Comparison of ENCODE assay signal across 19 cellular contexts in the genomic region with DNA sequence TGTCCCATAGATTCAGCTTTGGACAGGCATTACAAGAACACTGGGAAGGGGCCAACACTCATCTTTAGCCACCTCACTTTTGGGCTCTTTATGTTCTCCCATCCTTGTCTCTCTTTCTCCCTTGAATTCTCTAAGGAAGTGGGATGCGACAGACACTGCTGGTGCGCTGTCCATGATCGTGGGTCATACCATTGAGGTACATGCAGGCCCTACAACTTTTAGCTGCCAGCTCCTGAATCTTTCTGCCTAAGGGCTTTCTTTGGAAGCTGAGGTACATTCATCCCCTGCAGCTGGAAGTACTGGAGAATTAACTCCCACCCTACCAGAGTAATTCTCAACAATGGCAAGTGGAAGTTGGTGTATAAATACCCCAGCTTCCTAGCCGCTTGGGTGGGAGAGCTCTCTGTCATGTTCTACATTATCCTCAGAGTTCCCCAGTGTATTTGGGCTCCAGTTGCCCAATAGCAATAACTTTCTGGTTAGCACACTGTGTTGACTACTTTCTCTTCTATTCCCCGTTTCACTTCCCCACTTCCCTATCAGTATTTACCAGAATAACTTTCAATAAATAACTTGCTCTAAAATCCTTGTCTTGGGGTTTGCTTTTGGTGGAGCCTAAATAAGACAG.
DNase-seq lines count a peak whose midpoint lies in the region; ATAC-seq and TF ChIP-seq lines count a peak whose summit lies in the region.
"Had no signal": no experiment of that assay in that cellular context is flagged by ENCODE, and none has a peak within 500 bp of the region (broad histone marks: within the 10 kb centered on the region; RNA-seq: fewer than 3 reads in every experiment).

No MANE protein-coding gene starts in this region.

- TF ChIP-seq CTCF in left lung (IDR thresholded peaks at IDR 0.05) = no peak

- no CpG with 5 or more reads among the region's 5 CpGs for WGBS in mesendoderm (ENCODE audit: extremely low coverage, insufficient coverage, low lambda C conversion rate)

- no peak overlapping the region for H3K4ac ChIP-seq in mesendoderm (ENCODE audit: low read depth, low read length)

- H3K23ac ChIP-seq in mesendoderm (ENCODE audit: low read length) = no peak overlapping the region

- H3K4me3 ChIP-seq in left lung (no peak overlapping the region), mesendoderm (ENCODE audit: low read length) (no peak overlapping the region)
- H3K4me3 ChIP-seq: GM23248, K562, PC-9, SJCRH30 had no signal

- H3K27me3 Mint-ChIP-seq in activated T-helper 17 cell treated with anti-CD3 and anti-CD28 coated beads, Interleukin-2, amount 50 U/mL, for 72 hours = peaks cover 30% of the 10 kb centered on the region

- H3K18ac ChIP-seq in mesendoderm (ENCODE audit: low read length) = no peak overlapping the region

- ATAC-seq in activated T-helper 17 cell treated with anti-CD3 and anti-CD28 coated beads, Interleukin-2, amount 50 U/mL, for 72 hours (replicated peaks) = no peak
- ATAC-seq in left lung = peak; percentile 22
- ATAC-seq: HCT116, K562 had no signal

- no peak overlapping the region for H2BK5ac ChIP-seq in mesendoderm (ENCODE audit: low read length)

- H4K5ac ChIP-seq in mesendoderm (ENCODE audit: low read length) = no peak overlapping the region

- no peaks in the 10 kb centered on the region for H3K9me3 ChIP-seq in left lung

- H3K4me3 Mint-ChIP-seq in activated T-helper 17 cell treated with anti-CD3 and anti-CD28 coated beads, Interleukin-2, amount 50 U/mL, for 72 hours = no peak overlapping the region

- H3K27ac ChIP-seq in left lung (no peak overlapping the region), mesendoderm (ENCODE audit: low read depth, low read length) (no peak overlapping the region)
- H3K27ac ChIP-seq: C4-2B, GM23248, PC-9, RWPE1, SJCRH30 had no signal

- intact Hi-C loops in left lung (cut with DNase I) = no loop called here
- intact Hi-C loops in head of caudate nucleus (cut with DNase I) = no loop called here

- DNase-seq in CD1c-positive myeloid dendritic cell (ENCODE audit: extremely low spot score) = peak; percentile 53
- DNase-seq in MV-4-11 (lab: John Stamatoyannopoulos, UW) = peak; percentile 94
- DNase-seq in left lung = no peak
- DNase-seq in NCI-H1092 (lab: John Stamatoyannopoulos, UW) = no peak
- DNase-seq in head of caudate nucleus = no peak
- DNase-seq in NCI-H146 (lab: John Stamatoyannopoulos, UW) = no peak
- no peak for DNase-seq in mesendoderm
- DNase-seq: DND-41, GM23248, NCI-H2081, NCI-H446 treated with DMSO at 0.1 percent for 48 hours, NCI-H69, PC-9, SJCRH30 had no signal

- H3K4me1 ChIP-seq in left lung = peaks cover 0 to 10% of the 10 kb centered on the region in 2 donors
- H3K4me1 ChIP-seq in mesendoderm (ENCODE audit: control insufficient read depth, low read depth, low read length) = no peaks in the 10 kb centered on the region
- H3K4me1 ChIP-seq: SJCRH30 had no signal

- H3K36me3 ChIP-seq in left lung (no peaks in the 10 kb centered on the region), mesendoderm (ENCODE audit: control insufficient read depth, insufficient read depth, low read length) (no peaks in the 10 kb centered on the region)
- H3K36me3 ChIP-seq: SJCRH30 had no signal

- H3K79me2 ChIP-seq in mesendoderm (ENCODE audit: control insufficient read depth, insufficient read depth, low read length) = no peaks in the 10 kb centered on the region

- H2AK5ac ChIP-seq in mesendoderm (ENCODE audit: low read length) = no peak overlapping the region

- H3K27ac Mint-ChIP-seq in activated T-helper 17 cell treated with anti-CD3 and anti-CD28 coated beads, Interleukin-2, amount 50 U/mL, for 72 hours = peak overlapping the region; percentile 48

- no peak overlapping the region for H3K9ac ChIP-seq in mesendoderm (ENCODE audit: low read length)
- H3K9ac ChIP-seq: GM23248 had no signal

- H3K27me3 ChIP-seq in left lung (no peaks in the 10 kb centered on the region), mesendoderm (ENCODE audit: insufficient read depth, low read length, poor library complexity) (no peaks in the 10 kb centered on the region)
- H3K27me3 ChIP-seq: SJCRH30 had no signal

- no peak overlapping the region for H4K8ac ChIP-seq in mesendoderm (ENCODE audit: low read depth, low read length)

- no peaks in the 10 kb centered on the region for H3K4me1 Mint-ChIP-seq in activated T-helper 17 cell treated with anti-CD3 and anti-CD28 coated beads, Interleukin-2, amount 50 U/mL, for 72 hours

- no peaks in the 10 kb centered on the region for H3K36me3 Mint-ChIP-seq in activated T-helper 17 cell treated with anti-CD3 and anti-CD28 coated beads, Interleukin-2, amount 50 U/mL, for 72 hours (ENCODE audit: low read depth)

- no peak overlapping the region for H2BK15ac ChIP-seq in mesendoderm (replicated peaks; ENCODE audit: low read depth)

- H3K56ac ChIP-seq in mesendoderm (ENCODE audit: low read length) = no peak overlapping the region

- H3K4me2 ChIP-seq in mesendoderm (ENCODE audit: low read length) = no peak overlapping the region
- H3K4me2 ChIP-seq: PC-9 had no signal

- H3K9me3 Mint-ChIP-seq in activated T-helper 17 cell treated with anti-CD3 and anti-CD28 coated beads, Interleukin-2, amount 50 U/mL, for 72 hours = no peaks in the 10 kb centered on the region

- H3K79me1 ChIP-seq in mesendoderm (ENCODE audit: low read length) = no peaks in the 10 kb centered on the region

- H2BK120ac ChIP-seq in mesendoderm (ENCODE audit: low read depth, low read length) = no peak overlapping the region

Comparison
In these comparisons a context has a peak if more than half of its experiments do, and no peak if none do; other contexts are left out.
1. DNase-seq: peak in CD1c-positive myeloid dendritic cell (single experiment) and MV-4-11 (single experiment); none in left lung (0 of 2), NCI-H1092 (single experiment), head of caudate nucleus (0 of 42), NCI-H146 (single experiment) and mesendoderm (single experiment).